ENCODE assay signal across 27 cellular contexts in the genomic region with DNA sequence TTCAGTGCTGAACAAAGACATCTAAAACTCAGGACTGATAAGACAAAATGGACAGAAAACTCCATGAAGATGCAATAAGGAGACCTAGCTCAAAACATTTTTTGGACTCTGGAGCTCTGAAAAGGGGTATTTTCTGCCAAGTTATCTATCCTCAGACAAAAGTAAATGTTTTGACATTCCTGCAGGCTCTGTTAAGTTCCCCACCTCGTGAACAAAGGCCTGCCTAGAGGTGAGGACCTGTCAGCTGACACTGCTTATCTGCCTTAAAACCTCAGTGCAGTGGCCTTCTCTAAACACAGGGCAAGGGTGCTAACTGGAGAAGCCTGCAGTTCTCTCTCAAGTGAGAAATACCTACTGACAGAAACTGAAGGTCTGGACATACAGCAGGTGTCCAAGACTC. TPM values are rescaled to one million over a fixed set of nuclear protein-coding genes. Genes with fewer than 3 reads are reported as not detected.
DNase-seq lines count a peak whose midpoint lies in the region; ATAC-seq and TF ChIP-seq lines count a peak whose summit lies in the region.
"Had no signal": no experiment of that assay in that cellular context is flagged by ENCODE, and none has a peak within 500 bp of the region (broad histone marks: within the 10 kb centered on the region; RNA-seq: fewer than 3 reads in every experiment).

No MANE protein-coding gene starts in this region.

- H3K79me2 ChIP-seq in MM.1S (ENCODE audit: low read length) = no peaks in the 10 kb centered on the region
- no peaks in the 10 kb centered on the region for H3K79me2 ChIP-seq in hepatocyte

- H2AFZ ChIP-seq in MM.1S (ENCODE audit: low read length) (peak overlapping the region; percentile 3; the same call in 1 of the 2 replicates), hepatocyte (no peak overlapping the region)

- peaks cover 3% of the 10 kb centered on the region; the same call in 1 of the 2 replicates for H3K9me2 ChIP-seq in MM.1S (replicated peaks; ENCODE audit: insufficient read depth, low read length)
- no peaks in the 10 kb centered on the region for H3K9me2 ChIP-seq in hepatocyte (replicated peaks; ENCODE audit: insufficient read depth)

- no peak overlapping the region for H3K9ac ChIP-seq in MM.1S (ENCODE audit: low read length)

- no peaks in the 10 kb centered on the region for H3K9me3 ChIP-seq in MM.1S (replicated peaks; ENCODE audit: insufficient read depth, low read length)
- H3K9me3 ChIP-seq in hepatocyte (ENCODE audit: low read depth) = no peaks in the 10 kb centered on the region
- H3K9me3 ChIP-seq: esophagus muscularis mucosa, gastrocnemius medialis, prostate gland, transverse colon had no signal

- H3K27ac ChIP-seq in MM.1S (ENCODE audit: low read length) (no peak overlapping the region), hepatocyte (peak overlapping the region; percentile 17)
- H3K27ac ChIP-seq: 22Rv1, esophagus muscularis mucosa, prostate gland, skin epidermis, transverse colon had no signal

- no peaks in the 10 kb centered on the region for H3K4me1 ChIP-seq in MM.1S (ENCODE audit: low read length)
- H3K4me1 ChIP-seq in hepatocyte (ENCODE audit: insufficient read depth) = peaks cover 15% of the 10 kb centered on the region
- H3K4me1 ChIP-seq: prostate gland, transverse colon had no signal

- WGBS in hepatocyte (ENCODE audit: low lambda C conversion rate, missing lambda C conversion rate) = 14% methylated on average over 1 of the region's 1 CpG

- no peaks in the 10 kb centered on the region for H3F3A ChIP-seq in MM.1S (ENCODE audit: insufficient read depth, low read length)

- TF ChIP-seq CTCF in MM.1S (IDR thresholded peaks at IDR 0.05; ENCODE audit: low read length) = no peak
- TF ChIP-seq CTCF in hepatocyte (IDR thresholded peaks at IDR 0.05; ENCODE audit: poor library complexity) = no peak
- TF ChIP-seq CTCF in retinal pigment epithelial cell (conservative IDR thresholded peaks at IDR 0.05; ENCODE audit: low read depth, low read length) = no peak

- DNase-seq in DMS53 (lab: John Stamatoyannopoulos, UW) (peak; percentile 43), DMS53 treated with DMSO at 0.1 percent for 48 hours (lab: John Stamatoyannopoulos, UW; ENCODE audit: unreplicated experiment) (no peak), MM.1S (peak; percentile 31), hepatocyte (ENCODE audit: low spot score) (peak; percentile 31), retinal pigment epithelial cell (ENCODE audit: low read depth) (peak; percentile 12)
- DNase-seq: activated CD8-positive, alpha-beta memory T cell treated with anti-CD3 and anti-CD28 coated beads for 24 hours; activated naive CD4-positive, alpha-beta T cell treated with anti-CD3 and anti-CD28 coated beads, Interleukin-2, amount 50 U/mL, for 16 hours; activated T-cell treated with anti-CD3 and anti-CD28 coated beads, Interleukin-2, amount 50 U/mL, for 48 hours; anterior cingulate cortex; CD8-positive, alpha-beta T cell; cerebellar nuclear complex; DND-41; effector CD8-positive, alpha-beta T cell; gastrocnemius medialis; NCI-H1694 treated with DMSO at 0.1 percent for 48 hours; NCI-H774; stimulated activated CD4-positive, alpha-beta T cell treated with anti-CD3 and anti-CD28 coated beads, Interleukin-4, amount 100 ng/mL, for 1 hour; stimulated activated naive CD8-positive, alpha-beta T cell treated with anti-CD3 and anti-CD28 coated beads, Interleukin-15, Interleukin-2, amounts not matched to agents 100 U/mL and 50 U/mL, for 24 hours; transverse colon had no signal

- H3K4me3 ChIP-seq in MM.1S (ENCODE audit: low read length) (no peak overlapping the region), hepatocyte (no peak overlapping the region), retinal pigment epithelial cell (ENCODE audit: low read length) (no peak overlapping the region)
- H3K4me3 ChIP-seq: esophagus muscularis mucosa, gastrocnemius medialis, prostate gland, skin epidermis, transverse colon had no signal

- H3K27me3 ChIP-seq in MM.1S (replicated peaks; ENCODE audit: insufficient read depth, low read length) (no peaks in the 10 kb centered on the region), hepatocyte (no peaks in the 10 kb centered on the region)
- H3K27me3 ChIP-seq: esophagus muscularis mucosa, gastrocnemius medialis, transverse colon had no signal

- no peak for ATAC-seq in GM19395 (IDR thresholded peaks at IDR 0.05; ENCODE audit: unreplicated experiment)
- ATAC-seq in GM18502 (IDR thresholded peaks at IDR 0.05; ENCODE audit: poor library complexity, unreplicated experiment) = no peak
- no peak for ATAC-seq in GM18873 (IDR thresholded peaks at IDR 0.05; ENCODE audit: low FRiP score, unreplicated experiment)
- ATAC-seq: activated CD4-positive, CD25-positive, alpha-beta regulatory T cell treated with anti-CD3 and anti-CD28 coated beads, Interleukin-2, amount 50 U/mL, for 24 hours; CD8-positive, alpha-beta T cell; gastrocnemius medialis; stimulated activated naive CD8-positive, alpha-beta T cell treated with anti-CD3 and anti-CD28 coated beads, Interleukin-15, Interleukin-2, amounts not matched to agents 100 U/mL and 50 U/mL, for 24 hours had no signal

- no peak overlapping the region for H3K4me2 ChIP-seq in MM.1S (ENCODE audit: low read depth, low read length)
- peak overlapping the region; percentile 28 for H3K4me2 ChIP-seq in hepatocyte

- H3K36me3 ChIP-seq in MM.1S (replicated peaks; ENCODE audit: insufficient read depth, low read length) = no peaks in the 10 kb centered on the region
- H3K36me3 ChIP-seq in hepatocyte (replicated peaks; ENCODE audit: insufficient read depth, low read depth) = no peaks in the 10 kb centered on the region
- H3K36me3 ChIP-seq: esophagus muscularis mucosa, gastrocnemius medialis, prostate gland, transverse colon had no signal

- no peaks in the 10 kb centered on the region for H4K20me1 ChIP-seq in MM.1S (ENCODE audit: insufficient read depth, low read length)
- no peaks in the 10 kb centered on the region for H4K20me1 ChIP-seq in hepatocyte (ENCODE audit: insufficient read depth, poor library complexity, severe bottlenecking)

RNA-seq across cellular contexts. Expression of a gene that starts 41.1 kb away (rescaled TPM):
- 1.5 and 1.7 TPM in 2 replicates for total RNA-seq in hepatocyte
- 0.39 and 0.66 TPM in 2 replicates for polyA plus RNA-seq in hepatocyte

RNA-seq across cellular contexts. Expression of a gene that starts 55.1 kb away (rescaled TPM):
- 46.5 and 61.0 TPM in 2 replicates for total RNA-seq in hepatocyte
- polyA plus RNA-seq in hepatocyte = 20.7 and 35.7 TPM in 2 replicates
